1 cellular context compared by ENCODE assay signal in genomic region chr11:64357904-64358535, GRCh38.
TF ChIP-seq lines count a peak whose summit lies in the region.

No MANE protein-coding gene starts in this region.

TF ChIP-seq in HepG2, 621 proteins besides CTCF, POLR2A, EP300 and RAD21 (continued from another document):
- peak; percentile 56; the same call in 1 of the 2 replicates for TF ChIP-seq ZFP91 (CRISPR knock-in tag; IDR thresholded peaks at IDR 0.05; ENCODE audit: borderline replicate concordance)
- no peak for TF ChIP-seq SALL2 (CRISPR knock-in tag; IDR thresholded peaks at IDR 0.05)
- no peak for TF ChIP-seq RNF2 (conservative IDR thresholded peaks at IDR 0.05; ENCODE audit: low read depth)
- no peak for TF ChIP-seq GMEB2 (CRISPR knock-in tag; IDR thresholded peaks at IDR 0.05; ENCODE audit: low read depth)
- TF ChIP-seq FOSL1 (CRISPR knock-in tag; IDR thresholded peaks at IDR 0.05; ENCODE audit: borderline replicate concordance) = no peak
- peak; percentile 52 for TF ChIP-seq PATZ1 (CRISPR knock-in tag; IDR thresholded peaks at IDR 0.05)
- TF ChIP-seq TEAD3 (CRISPR knock-in tag; optimal IDR thresholded peaks at IDR 0.05; ENCODE audit: borderline replicate concordance) = no peak
- peak; percentile 46; the same call in 1 of the 2 replicates for TF ChIP-seq HIC2 (CRISPR knock-in tag; IDR thresholded peaks at IDR 0.05; ENCODE audit: low read depth)
- TF ChIP-seq SUZ12 (IDR thresholded peaks at IDR 0.05; ENCODE audit: low read depth, low read length) = no peak
- TF ChIP-seq AFF4 (CRISPR knock-in tag; IDR thresholded peaks at IDR 0.05) = no peak
- TF ChIP-seq PAXIP1 (CRISPR knock-in tag; conservative IDR thresholded peaks at IDR 0.05) = no peak
- peak; percentile 53; the same call in 1 of the 2 replicates for TF ChIP-seq MXD1 (CRISPR knock-in tag; IDR thresholded peaks at IDR 0.05)
- 0 out of 2 replicates have a peak, but pooled peaks have one; percentile 13 for TF ChIP-seq ZNF275 (CRISPR knock-in tag; IDR thresholded peaks at IDR 0.05; ENCODE audit: borderline replicate concordance)
- TF ChIP-seq ZNF772 (CRISPR knock-in tag; IDR thresholded peaks at IDR 0.05) = peak; percentile 45; the same call in 1 of the 2 replicates
- 0 out of 2 replicates have a peak, but pooled peaks have one; percentile 37 for TF ChIP-seq ZSCAN31 (CRISPR knock-in tag; IDR thresholded peaks at IDR 0.05; ENCODE audit: low read depth)
- no peak for TF ChIP-seq CERS6 (CRISPR knock-in tag; IDR thresholded peaks at IDR 0.05)
- no peak for TF ChIP-seq PRPF4 (IDR thresholded peaks at IDR 0.05; ENCODE audit: low read depth, low read length, poor library complexity, severe bottlenecking)
- TF ChIP-seq MED8 (CRISPR knock-in tag; IDR thresholded peaks at IDR 0.05; ENCODE audit: insufficient replicate concordance) = no peak
- 0 out of 2 replicates have a peak, but pooled peaks have one; percentile 28 for TF ChIP-seq FOXC1 (CRISPR knock-in tag; IDR thresholded peaks at IDR 0.05; ENCODE audit: borderline replicate concordance)
- 0 out of 2 replicates have a peak, but pooled peaks have one; percentile 38 for TF ChIP-seq NAIF1 (CRISPR knock-in tag; IDR thresholded peaks at IDR 0.05; ENCODE audit: borderline replicate concordance)
- TF ChIP-seq NRL (CRISPR knock-in tag; IDR thresholded peaks at IDR 0.05; ENCODE audit: borderline replicate concordance) = peak; percentile 21; the same call in 1 of the 2 replicates
- TF ChIP-seq UBTF (CRISPR knock-in tag; IDR thresholded peaks at IDR 0.05) = no peak
- no peak for TF ChIP-seq IRF9 (CRISPR knock-in tag; IDR thresholded peaks at IDR 0.05; ENCODE audit: borderline replicate concordance)
- TF ChIP-seq SRSF9 (IDR thresholded peaks at IDR 0.05; ENCODE audit: borderline replicate concordance, insufficient read depth, low read depth, low read length, poor library complexity, severe bottlenecking) = no peak
- no peak for TF ChIP-seq ZNF333 (CRISPR knock-in tag; IDR thresholded peaks at IDR 0.05; ENCODE audit: borderline replicate concordance)
- no peak for TF ChIP-seq ZNF256 (CRISPR knock-in tag; conservative IDR thresholded peaks at IDR 0.05)
- 0 out of 2 replicates have a peak, but pooled peaks have one; percentile 54 for TF ChIP-seq SIN3A (IDR thresholded peaks at IDR 0.05; ENCODE audit: borderline replicate concordance, low read depth, low read length)
- no peak for TF ChIP-seq TOE1 (CRISPR knock-in tag; IDR thresholded peaks at IDR 0.05)
- no peak for TF ChIP-seq SOX6 (IDR thresholded peaks at IDR 0.05)
- peak; percentile 30; the same call in 1 of the 2 replicates for TF ChIP-seq SOX6 (CRISPR knock-in tag; IDR thresholded peaks at IDR 0.05)
- TF ChIP-seq SNAPC2 (CRISPR knock-in tag; IDR thresholded peaks at IDR 0.05) = no peak
